ENCODE assay signal across 8 cellular contexts in the genomic region with DNA sequence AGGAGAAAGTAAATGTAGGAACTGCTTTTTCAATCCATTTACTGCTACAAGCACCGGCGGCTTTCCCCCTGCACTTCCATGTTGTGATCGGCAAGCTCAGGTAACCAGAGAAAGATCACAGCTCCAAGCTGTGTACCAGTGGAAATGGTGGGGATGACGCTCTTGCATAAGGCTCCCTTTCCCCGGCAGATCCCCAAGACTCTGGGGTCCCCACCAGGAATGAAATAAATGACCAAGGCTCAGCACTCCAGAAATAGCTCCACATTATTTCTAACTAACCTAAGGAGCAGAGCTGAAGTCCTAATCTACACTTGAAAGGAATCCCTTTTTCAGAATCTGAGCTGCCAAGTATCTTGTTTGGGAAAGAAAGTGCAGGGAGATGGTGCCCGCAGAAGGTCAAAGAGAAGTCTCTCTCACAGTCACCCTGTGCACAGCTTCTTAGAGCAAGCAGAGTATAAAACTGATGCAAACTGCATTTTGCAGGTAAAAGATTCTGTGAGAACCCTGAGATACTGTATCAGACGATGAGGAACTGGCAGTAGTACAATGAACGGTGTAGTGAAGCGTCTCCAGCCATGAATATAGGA. TPM values are rescaled to one million over a fixed set of nuclear protein-coding genes. Genes with fewer than 3 reads are reported as not detected.
DNase-seq lines count a peak whose midpoint lies in the region; ATAC-seq and TF ChIP-seq lines count a peak whose summit lies in the region.

No MANE protein-coding gene starts in this region.

- DNase-seq in KG1 (lab: John Stamatoyannopoulos, UW) (peak; percentile 71), brain microvascular endothelial cell (no peak), SK-N-DZ (ENCODE audit: low spot score) (no peak), NCI-H1436 (lab: John Stamatoyannopoulos, UW) (no peak)

- H3K9me3 ChIP-seq in mononuclear cell (ENCODE audit: low read depth, low read length) = no peaks in the 10 kb centered on the region

- no peak for TF ChIP-seq CTCF in brain microvascular endothelial cell (IDR thresholded peaks at IDR 0.05; ENCODE audit: low read depth, low read length, missing control alignments)

- H3K27me3 ChIP-seq in brain microvascular endothelial cell (replicated peaks) = no peaks in the 10 kb centered on the region
- H3K27me3 ChIP-seq in mononuclear cell (ENCODE audit: insufficient read depth, low read length) = no peaks in the 10 kb centered on the region

- peak; percentile 21 for ATAC-seq in GM19324 (IDR thresholded peaks at IDR 0.05; ENCODE audit: low FRiP score, unreplicated experiment)
- no peak for ATAC-seq in HG02981 (IDR thresholded peaks at IDR 0.05; ENCODE audit: unreplicated experiment)
- ATAC-seq in HG03457 (IDR thresholded peaks at IDR 0.05; ENCODE audit: unreplicated experiment) = no peak

- H3K4me3 ChIP-seq in brain microvascular endothelial cell (ENCODE audit: low read depth, low read length) (peak overlapping the region; percentile 87), mononuclear cell (ENCODE audit: low read length) (peak overlapping the region; percentile 40)

- H3K36me3 ChIP-seq in brain microvascular endothelial cell (replicated peaks) = no peaks in the 10 kb centered on the region

- H3K4me1 ChIP-seq in mononuclear cell (ENCODE audit: insufficient read depth, low read length) = peaks cover 66% of the 10 kb centered on the region

- H3K27ac ChIP-seq in brain microvascular endothelial cell = peak overlapping the region; percentile 5

- in situ Hi-C loops in brain microvascular endothelial cell (cut with HindIII; ENCODE audit: low pct_ligation_motif_present, low sequenced_read_pairs) = no loop called here

RNA-seq across cellular contexts. Expression of a gene that starts 11.1 kb away (rescaled TPM):
- total RNA-seq in mononuclear cell = 151 TPM
- polyA plus RNA-seq in SK-N-DZ (2014; cell fraction: cytosol; rRNA removed) = 115 and 116 TPM in 2 replicates
- polyA plus RNA-seq in SK-N-DZ (2014; cell fraction: nucleus; rRNA removed) = 37.0 and 61.0 TPM in 2 replicates
